Comparison of ENCODE assay signal across 8 cellular contexts in genomic region chr1:211577826-211578639, GRCh38. TPM values are rescaled to one million over a fixed set of nuclear protein-coding genes. Genes with fewer than 3 reads are reported as not detected.
A peak's percentile ranks its signal among the peaks of the same experiment; 100 is the strongest.
DNase-seq lines count a peak whose midpoint lies in the region; ATAC-seq and TF ChIP-seq lines count a peak whose summit lies in the region.

No MANE protein-coding gene starts in this region.

- CTCF ChIA-PET in SK-N-SH (lab: Yijun Ruan, JAX) = interaction anchor here (1.0 to 3.1 kb wide), 14 partner anchors 9 to 83 kb away, joined by 3 to 31 read pairs (median 5); no protein-coding TSS in a partner anchor

- no peaks in the 10 kb centered on the region for H3K27me3 Mint-ChIP-seq in activated naive CD4-positive, alpha-beta T cell treated with anti-CD3 and anti-CD28 coated beads, Interleukin-2, amount 50 U/mL, for 24 hours

- DNase-seq in SK-N-SH (peak; percentile 86), Right ventricle myocardium inferior (ENCODE audit: missing footprints) (peak; percentile 89), tibial nerve (ENCODE audit: low spot score in 2 of 2) (peak; percentile 47 to 50)

- no peaks in the 10 kb centered on the region for H3K9me2 ChIP-seq in DOHH2 (replicated peaks; ENCODE audit: control insufficient read depth, low read length)
- H3K9me2 ChIP-seq in SK-N-SH = no peaks in the 10 kb centered on the region

- H3K4me1 Mint-ChIP-seq in activated naive CD4-positive, alpha-beta T cell treated with anti-CD3 and anti-CD28 coated beads, Interleukin-2, amount 50 U/mL, for 24 hours = peaks cover 51% of the 10 kb centered on the region

- H3K4me2 ChIP-seq in DOHH2 (ENCODE audit: low read length) (peak overlapping the region; percentile 95), SK-N-SH (peak overlapping the region; percentile 89), parathyroid adenoma (ENCODE audit: low read length) (peak overlapping the region; percentile 91)

- H3K36me3 ChIP-seq in DOHH2 (ENCODE audit: control insufficient read depth, low read length) (peaks cover 23% of the 10 kb centered on the region), SK-N-SH (replicated peaks in 1 of 2; ENCODE audit: control insufficient read depth in 1 of 2, insufficient read depth in 2 of 2, low read length in 1 of 2) (peaks cover 27 to 31% of the 10 kb centered on the region in 2 experiments), parathyroid adenoma (ENCODE audit: control insufficient read depth, insufficient read depth, low read length) (no peaks in the 10 kb centered on the region), tibial nerve (peaks cover 0 to 23% (median 0%) of the 10 kb centered on the region in 3 donors)

- no peaks in the 10 kb centered on the region for H3K9me3 Mint-ChIP-seq in activated naive CD4-positive, alpha-beta T cell treated with anti-CD3 and anti-CD28 coated beads, Interleukin-2, amount 50 U/mL, for 24 hours

- 0% methylated on average over 1 of the region's 75 CpGs for WGBS in SK-N-SH (ENCODE audit: low lambda C conversion rate)
- WGBS in tibial nerve, 2 donors = 0% methylated on average over 22 to 55 of the region's 75 CpGs

- H3K79me2 ChIP-seq in DOHH2 (ENCODE audit: control insufficient read depth, low read length) (peaks cover 31% of the 10 kb centered on the region), SK-N-SH (ENCODE audit: insufficient read depth) (peaks cover 59% of the 10 kb centered on the region), parathyroid adenoma (no peaks in the 10 kb centered on the region)

- TF ChIP-seq POLR2A in tibial nerve (IDR thresholded peaks at IDR 0.05) = no peak

- TF ChIP-seq RAD21 in Ishikawa (IDR thresholded peaks at IDR 0.05; ENCODE audit: low read depth) (peak; percentile 39; the same call in 1 of the 2 replicates), SK-N-SH (IDR thresholded peaks at IDR 0.05; ENCODE audit: low read length) (peak; percentile 60)

- POLR2A ChIA-PET in SK-N-SH (lab: Yijun Ruan, JAX) = interaction anchor here (1.1 kb wide), 2 partner anchors 65 to 86 kb away, joined by 3 to 5 read pairs; partner anchors contain the start of gene RD3

- peaks cover 7% of the 10 kb centered on the region for H3K36me3 Mint-ChIP-seq in activated naive CD4-positive, alpha-beta T cell treated with anti-CD3 and anti-CD28 coated beads, Interleukin-2, amount 50 U/mL, for 24 hours

- peak overlapping the region; percentile 65 for H3K27ac ChIP-seq in DOHH2 (ENCODE audit: low read depth, low read length)
- peak overlapping the region; percentile 78 to 95; a peak in 3 of 4 replicates for H3K27ac ChIP-seq in SK-N-SH (ENCODE audit: low read depth in 2 of 2, low read length in 1 of 2)
- peak overlapping the region; percentile 84 for H3K27ac ChIP-seq in parathyroid adenoma
- peak overlapping the region; percentile 91 to 98 (median 94) for H3K27ac ChIP-seq in tibial nerve

- H3K27ac Mint-ChIP-seq in activated naive CD4-positive, alpha-beta T cell treated with anti-CD3 and anti-CD28 coated beads, Interleukin-2, amount 50 U/mL, for 24 hours = peak overlapping the region; percentile 79

- H3K27me3 ChIP-seq in DOHH2 (ENCODE audit: control insufficient read depth, low read length) (no peaks in the 10 kb centered on the region), SK-N-SH (ENCODE audit: insufficient read depth) (no peaks in the 10 kb centered on the region), parathyroid adenoma (ENCODE audit: control insufficient read depth, insufficient read depth, low read length) (no peaks in the 10 kb centered on the region), tibial nerve (no peaks in the 10 kb centered on the region)

- intact Hi-C loops in Right ventricle myocardium inferior (cut with DNase I) = loop anchor here (1.0 to 5.0 kb wide), 5 partner anchors 35 to 319 kb away; partner anchors contain the start of gene RCOR3

- H2AFZ ChIP-seq in SK-N-SH (ENCODE audit: low read depth) (no peak overlapping the region), parathyroid adenoma (peak overlapping the region; percentile 91)

- H4K20me1 ChIP-seq in DOHH2 (ENCODE audit: control insufficient read depth, insufficient read depth, low read depth, low read length) (peaks cover 5% of the 10 kb centered on the region; the same call in 1 of the 2 replicates), SK-N-SH (ENCODE audit: insufficient read depth) (peaks cover 52% of the 10 kb centered on the region)

- H3F3A ChIP-seq in DOHH2 (ENCODE audit: control insufficient read depth, insufficient read depth) (peaks cover 7% of the 10 kb centered on the region), SK-N-SH (replicated peaks; ENCODE audit: insufficient read depth) (no peaks in the 10 kb centered on the region)

- TF ChIP-seq CTCF in DOHH2 (IDR thresholded peaks at IDR 0.05; ENCODE audit: low read depth, low read length, poor library complexity, severe bottlenecking) (peak; percentile 86), SK-N-SH (IDR thresholded peaks at IDR 0.05) (peak; percentile 86), parathyroid adenoma (IDR thresholded peaks at IDR 0.05) (peak; percentile 68), tibial nerve (IDR thresholded peaks at IDR 0.05) (peak; percentile 88 to 94 (median 92))

- no peaks in the 10 kb centered on the region for H3K9me3 ChIP-seq in DOHH2 (ENCODE audit: control insufficient read depth, insufficient read depth, low read length)
- H3K9me3 ChIP-seq in SK-N-SH = no peaks in the 10 kb centered on the region
- H3K9me3 ChIP-seq in parathyroid adenoma (ENCODE audit: control insufficient read depth, low read length) = no peaks in the 10 kb centered on the region
- H3K9me3 ChIP-seq in tibial nerve = no peaks in the 10 kb centered on the region

- H3K4me1 ChIP-seq in DOHH2 (ENCODE audit: control insufficient read depth, low read length) = peaks cover 38% of the 10 kb centered on the region
- H3K4me1 ChIP-seq in SK-N-SH (ENCODE audit: control insufficient read depth in 1 of 2, insufficient read depth in 2 of 2, low read depth in 1 of 2, low read length in 1 of 2) = peaks cover 25 to 29% of the 10 kb centered on the region in 2 experiments; a peak in 3 of 4 replicates
- H3K4me1 ChIP-seq in parathyroid adenoma = no peaks in the 10 kb centered on the region
- H3K4me1 ChIP-seq in tibial nerve = peaks cover 0 to 49% (median 21%) of the 10 kb centered on the region in 4 donors

- H3K4me3 Mint-ChIP-seq in activated naive CD4-positive, alpha-beta T cell treated with anti-CD3 and anti-CD28 coated beads, Interleukin-2, amount 50 U/mL, for 24 hours = peak overlapping the region; percentile 92

- no peak; the same call in 1 of the 2 replicates for TF ChIP-seq EP300 in Ishikawa (IDR thresholded peaks at IDR 0.05; ENCODE audit: borderline replicate concordance)
- TF ChIP-seq EP300 in SK-N-SH (IDR thresholded peaks at IDR 0.05; ENCODE audit: borderline replicate concordance in 1 of 2, low read depth in 1 of 2, low read length in 1 of 2) = no peak
- TF ChIP-seq EP300 in tibial nerve (IDR thresholded peaks at IDR 0.05) = no peak

- H3K9ac ChIP-seq in SK-N-SH = peak overlapping the region; percentile 66
- H3K9ac ChIP-seq in parathyroid adenoma = peak overlapping the region; percentile 80

- ATAC-seq in GM21528 (IDR thresholded peaks at IDR 0.05; ENCODE audit: low FRiP score, unreplicated experiment) (peak; percentile 36), Right ventricle myocardium inferior (peak; percentile 74)

- H3K4me3 ChIP-seq in DOHH2 (ENCODE audit: low read length) (peak overlapping the region; percentile 98), SK-N-SH (ENCODE audit: low read depth in 2 of 2, low read length in 1 of 2) (peak overlapping the region; percentile 89 to 98), parathyroid adenoma (ENCODE audit: low read depth, low read length) (peak overlapping the region; percentile 88), tibial nerve (peak overlapping the region; percentile 71 to 94 (median 84))

TF ChIP-seq in Ishikawa, 13 proteins besides CTCF, POLR2A, EP300 and RAD21 (continues in another document):
- no peak for TF ChIP-seq CREB1 (IDR thresholded peaks at IDR 0.05; ENCODE audit: low read depth)

TF ChIP-seq in SK-N-SH, 30 proteins besides CTCF, POLR2A, EP300 and RAD21 (continues in another document):
- peak; percentile 74 for TF ChIP-seq SMC3 (IDR thresholded peaks at IDR 0.05; ENCODE audit: low read depth, low read length)
- TF ChIP-seq ELF1 (IDR thresholded peaks at IDR 0.05) = no peak
- no peak for TF ChIP-seq GATA2 (CRISPR knock-in tag; IDR thresholded peaks at IDR 0.05)
- no peak for TF ChIP-seq JUND (IDR thresholded peaks at IDR 0.05)
- TF ChIP-seq TEAD4 (IDR thresholded peaks at IDR 0.05; ENCODE audit: borderline replicate concordance, insufficient read depth) = no peak
- no peak for TF ChIP-seq FOSL2 (IDR thresholded peaks at IDR 0.05; ENCODE audit: borderline replicate concordance, low read depth)
- TF ChIP-seq MAX (IDR thresholded peaks at IDR 0.05; ENCODE audit: low read depth) = peak; percentile 78
- TF ChIP-seq YY1 (IDR thresholded peaks at IDR 0.05; ENCODE audit: low read depth) = 0 out of 2 replicates have a peak, but pooled peaks have one; percentile 30
- no peak for TF ChIP-seq MEF2A (IDR thresholded peaks at IDR 0.05; ENCODE audit: borderline replicate concordance, low read depth)
- TF ChIP-seq USF2 (IDR thresholded peaks at IDR 0.05; ENCODE audit: borderline replicate concordance, low read depth, low read length) = no peak

RNA-seq across cellular contexts. Expression of gene SLC30A1, which starts 0.9 kb away (rescaled TPM):
- polyA plus RNA-seq in SK-N-SH (2012; rRNA removed) = 6.9 and 7.2 TPM in 2 replicates
- polyA plus RNA-seq in SK-N-SH (2012; cell fraction: cytosol; rRNA removed) = 8.1 and 9.4 TPM in 2 replicates
- 8.6 and 10.0 TPM in 2 replicates for polyA plus RNA-seq in SK-N-SH (2012; cell fraction: nucleus; rRNA removed)
- total RNA-seq in Right ventricle myocardium inferior = 11.5 TPM
- total RNA-seq in tibial nerve = 10 to 100 TPM; 11.7 to 17.9 (median 16.9) TPM

Comparison
In these comparisons a context has a peak if more than half of its experiments do, and no peak if none do; other contexts are left out.
1. Peak in every context shown above with its lines: DNase-seq, ATAC-seq, H3K4me3 ChIP-seq and H3K27ac ChIP-seq.